Comparison of ENCODE assay signal across 8 cellular contexts in genomic region chr9:34179528-34180138, GRCh38. TPM values are rescaled to one million over a fixed set of nuclear protein-coding genes. Genes with fewer than 3 reads are reported as not detected.
DNase-seq lines count a peak whose midpoint lies in the region; ATAC-seq and TF ChIP-seq lines count a peak whose summit lies in the region.

No MANE protein-coding gene starts in this region.

- TF ChIP-seq CTCF in AG09309 (IDR thresholded peaks at IDR 0.05; ENCODE audit: control insufficient read depth, insufficient read depth, low read depth, low read length, missing control alignments) (no peak), fibroblast of the aortic adventitia (IDR thresholded peaks at IDR 0.05; ENCODE audit: insufficient read depth, low read length) (no peak), osteocyte (IDR thresholded peaks at IDR 0.05) (no peak)

- no peaks in the 10 kb centered on the region for H3K27me3 Mint-ChIP-seq in T-helper 2 cell treated with Interferon-gamma antibody and Interleukin-4, amounts not matched to agents 5 μg/mL and 100 μg/mL, for 36 hours (ENCODE audit: low read depth)
- no peaks in the 10 kb centered on the region for H3K27me3 Mint-ChIP-seq in osteocyte (ENCODE audit: unreplicated experiment)

- H3K27ac Mint-ChIP-seq in T-helper 2 cell treated with Interferon-gamma antibody and Interleukin-4, amounts not matched to agents 5 μg/mL and 100 μg/mL, for 36 hours = peak overlapping the region; percentile 99
- peak overlapping the region; percentile 97 for H3K27ac Mint-ChIP-seq in osteocyte (ENCODE audit: unreplicated experiment)

- H3K4me3 ChIP-seq in AG09309 (ENCODE audit: control insufficient read depth, low read depth, low read length) (peak overlapping the region; percentile 91), fibroblast of the aortic adventitia (ENCODE audit: low read depth, low read length) (peak overlapping the region; percentile 96)

- DNase-seq in AG09309 (ENCODE audit: low read depth) = peak; percentile 54
- no peak for DNase-seq in T-helper 2 cell treated with Interferon-gamma antibody and Interleukin-4, amounts not matched to agents 5 μg/mL and 100 μg/mL, for 36 hours (ENCODE audit: low spot score)
- peak; percentile 80 for DNase-seq in fibroblast of the aortic adventitia (ENCODE audit: low read depth)
- no peak for DNase-seq in osteocyte (ENCODE audit: extremely low spot score, unreplicated experiment)
- DNase-seq in COLO668 (lab: John Stamatoyannopoulos, UW; ENCODE audit: unreplicated experiment) = no peak
- DNase-seq in NCI-H1694 treated with DMSO at 0.1 percent for 48 hours (lab: John Stamatoyannopoulos, UW) = no peak
- DNase-seq in NCI-H524 treated with DMSO at 0.1 percent for 48 hours (lab: John Stamatoyannopoulos, UW) = no peak

- H3K9me3 Mint-ChIP-seq in T-helper 2 cell treated with Interferon-gamma antibody and Interleukin-4, amounts not matched to agents 5 μg/mL and 100 μg/mL, for 36 hours = no peaks in the 10 kb centered on the region
- H3K9me3 Mint-ChIP-seq in osteocyte (ENCODE audit: unreplicated experiment) = no peaks in the 10 kb centered on the region

- H3K4me3 Mint-ChIP-seq in T-helper 2 cell treated with Interferon-gamma antibody and Interleukin-4, amounts not matched to agents 5 μg/mL and 100 μg/mL, for 36 hours = peak overlapping the region; percentile 99
- peak overlapping the region; percentile 99 for H3K4me3 Mint-ChIP-seq in osteocyte (ENCODE audit: unreplicated experiment)

- peak; percentile 2 for ATAC-seq in GM21528 (IDR thresholded peaks at IDR 0.05; ENCODE audit: low FRiP score, unreplicated experiment)

- peaks cover 9% of the 10 kb centered on the region for H3K4me1 Mint-ChIP-seq in T-helper 2 cell treated with Interferon-gamma antibody and Interleukin-4, amounts not matched to agents 5 μg/mL and 100 μg/mL, for 36 hours (ENCODE audit: low read depth)
- H3K4me1 Mint-ChIP-seq in osteocyte (ENCODE audit: unreplicated experiment) = peaks cover 18% of the 10 kb centered on the region

- H3K36me3 Mint-ChIP-seq in T-helper 2 cell treated with Interferon-gamma antibody and Interleukin-4, amounts not matched to agents 5 μg/mL and 100 μg/mL, for 36 hours (ENCODE audit: low read depth) = peaks cover 15% of the 10 kb centered on the region
- no peaks in the 10 kb centered on the region for H3K36me3 Mint-ChIP-seq in osteocyte (ENCODE audit: unreplicated experiment)

RNA-seq across cellular contexts. Expression of gene UBAP1, which starts 0.8 kb away (rescaled TPM):
- total RNA-seq in fibroblast of the aortic adventitia (ENCODE audit: low replicate concordance) (27.5 and 57.1 TPM in 2 replicates), osteocyte (38.6 and 39.8 TPM in 2 replicates)

RNA-seq across cellular contexts. Expression of gene DCAF12, which starts 53.1 kb away (rescaled TPM):
- total RNA-seq in fibroblast of the aortic adventitia (ENCODE audit: low replicate concordance) (7.6 and 25.9 TPM in 2 replicates), osteocyte (33.9 and 36.6 TPM in 2 replicates)

Comparison
In these comparisons a context has a peak if more than half of its experiments do, and no peak if none do; other contexts are left out.
1. DNase-seq: peak in AG09309 (single experiment) and fibroblast of the aortic adventitia (single experiment); none in T-helper 2 cell treated with Interferon-gamma antibody and Interleukin-4, amounts not matched to agents 5 μg/mL and 100 μg/mL, for 36 hours (single experiment), osteocyte (single experiment), COLO668 (single experiment), NCI-H1694 treated with DMSO at 0.1 percent for 48 hours (single experiment) and NCI-H524 treated with DMSO at 0.1 percent for 48 hours (single experiment).